In genomic region chr4:38490753-38491446, GRCh38 we compare ENCODE assay signal across 14 cellular contexts.
DNase-seq lines count a peak whose midpoint lies in the region; ATAC-seq and TF ChIP-seq lines count a peak whose summit lies in the region.
"Had no signal": no experiment of that assay in that cellular context is flagged by ENCODE, and none has a peak within 500 bp of the region (broad histone marks: within the 10 kb centered on the region; RNA-seq: fewer than 3 reads in every experiment).

No MANE protein-coding gene starts in this region.

- H3K27ac Mint-ChIP-seq in CD8-positive, alpha-beta memory T cell: peak overlapping the region in 4 of 8 donors; percentile 13 to 91 (median 89)
- H3K27ac Mint-ChIP-seq in endodermal cell: no peak overlapping the region
- H3K27ac Mint-ChIP-seq in neural crest cell (ENCODE audit: unreplicated experiment): peak overlapping the region; percentile 96

- no peak overlapping the region for H3K27ac ChIP-seq in CD8-positive, alpha-beta memory T cell (ENCODE audit: low read depth, low read length)
- H3K27ac ChIP-seq in HUES48 (ENCODE audit: low read depth, low read length): peak overlapping the region; percentile 82
- peak overlapping the region; percentile 95 for H3K27ac ChIP-seq in endodermal cell (ENCODE audit: low read depth, low read length)
- no peak overlapping the region for H3K27ac ChIP-seq in WERI-Rb-1
- H3K27ac ChIP-seq: tibial artery had no signal

- CTCF ChIA-PET in CD8-positive, alpha-beta memory T cell (lab: Charles Lee): no interaction called here

- peaks cover 40% of the 10 kb centered on the region for H3K4me1 ChIP-seq in CD8-positive, alpha-beta memory T cell (ENCODE audit: insufficient read depth, low read length)
- H3K4me1 ChIP-seq in HUES48 (ENCODE audit: control insufficient read depth, insufficient read depth, low read length) (peaks cover 32% of the 10 kb centered on the region), endodermal cell (ENCODE audit: control insufficient read depth, insufficient read depth, low read length) (peaks cover 9% of the 10 kb centered on the region)

- H3K4me3 Mint-ChIP-seq in CD8-positive, alpha-beta memory T cell: peak overlapping the region in 4 of 7 donors; percentile 0 to 69 (median 52)
- no peak overlapping the region for H3K4me3 Mint-ChIP-seq in endodermal cell
- H3K4me3 Mint-ChIP-seq in neural crest cell: peak overlapping the region; percentile 70

- no peaks in the 10 kb centered on the region for H3K9me3 ChIP-seq in CD8-positive, alpha-beta memory T cell (ENCODE audit: low read length)
- H3K9me3 ChIP-seq in HUES48 (ENCODE audit: control insufficient read depth, insufficient read depth, low read length) (no peaks in the 10 kb centered on the region), endodermal cell (ENCODE audit: control insufficient read depth, low read length) (no peaks in the 10 kb centered on the region), WERI-Rb-1 (ENCODE audit: severe bottlenecking) (no peaks in the 10 kb centered on the region)
- H3K9me3 ChIP-seq: tibial artery had no signal

- no peak for DNase-seq in CD8-positive, alpha-beta memory T cell
- DNase-seq in endodermal cell: no peak
- no peak for DNase-seq in neural crest cell (ENCODE audit: low read depth, low spot score)
- no peak for DNase-seq in central memory CD4-positive, alpha-beta T cell
- no peak for DNase-seq in WERI-Rb-1
- DNase-seq: DMS53, NCI-H146, NCI-H226, SIG-M5, T-helper 9 cell, tibial artery had no signal

- no peak for ATAC-seq in GM21528 (IDR thresholded peaks at IDR 0.05; ENCODE audit: low FRiP score, unreplicated experiment)
- ATAC-seq: HCT116 had no signal

- 87 to 97% methylated on average over 3 to 4 of the region's 4 CpGs for WGBS in endodermal cell (ENCODE audit: insufficient coverage in 1 of 2, insufficient read length in 1 of 2), 2 experiments

- no peaks in the 10 kb centered on the region for H3K36me3 Mint-ChIP-seq in CD8-positive, alpha-beta memory T cell
- H3K36me3 Mint-ChIP-seq in endodermal cell (ENCODE audit: low read depth) (no peaks in the 10 kb centered on the region), neural crest cell (ENCODE audit: low read depth) (no peaks in the 10 kb centered on the region)

- H3K9me3 Mint-ChIP-seq in CD8-positive, alpha-beta memory T cell: no peaks in the 10 kb centered on the region
- H3K9me3 Mint-ChIP-seq in endodermal cell: no peaks in the 10 kb centered on the region
- no peaks in the 10 kb centered on the region for H3K9me3 Mint-ChIP-seq in neural crest cell

- peaks cover 35 to 49% (median 40%) of the 10 kb centered on the region in 3 donors for H3K4me1 Mint-ChIP-seq in CD8-positive, alpha-beta memory T cell
- H3K4me1 Mint-ChIP-seq in endodermal cell (peaks cover 19% of the 10 kb centered on the region), neural crest cell (peaks cover 33% of the 10 kb centered on the region)

- H3K9ac ChIP-seq in HUES48 (ENCODE audit: low read depth, low read length) (no peak overlapping the region), endodermal cell (ENCODE audit: extremely low read depth, low read length, poor library complexity, severe bottlenecking) (no peak overlapping the region)

- H3K27me3 ChIP-seq in CD8-positive, alpha-beta memory T cell (ENCODE audit: insufficient read depth, low read length, poor library complexity, severe bottlenecking): no peaks in the 10 kb centered on the region
- H3K27me3 ChIP-seq in HUES48 (ENCODE audit: control insufficient read depth, insufficient read depth, low read length): no peaks in the 10 kb centered on the region
- no peaks in the 10 kb centered on the region for H3K27me3 ChIP-seq in endodermal cell (ENCODE audit: control insufficient read depth, insufficient read depth, low read length, poor library complexity, severe bottlenecking)
- H3K27me3 ChIP-seq in WERI-Rb-1 (ENCODE audit: insufficient read depth, low read depth, severe bottlenecking): no peaks in the 10 kb centered on the region
- H3K27me3 ChIP-seq: tibial artery had no signal

- H3K4me3 ChIP-seq in CD8-positive, alpha-beta memory T cell (ENCODE audit: low read length): no peak overlapping the region
- H3K4me3 ChIP-seq in HUES48 (ENCODE audit: low read depth, low read length): no peak overlapping the region
- no peak overlapping the region for H3K4me3 ChIP-seq in endodermal cell (ENCODE audit: low read length)
- no peak overlapping the region for H3K4me3 ChIP-seq in WERI-Rb-1 (ENCODE audit: low read depth, low read length)
- H3K4me3 ChIP-seq: tibial artery had no signal

- TF ChIP-seq CTCF in endodermal cell (conservative IDR thresholded peaks at IDR 0.05): no peak
- no peak for TF ChIP-seq CTCF in neural crest cell (conservative IDR thresholded peaks at IDR 0.05)
- TF ChIP-seq CTCF in WERI-Rb-1 (IDR thresholded peaks at IDR 0.05; ENCODE audit: low read depth, low read length): no peak

- no peaks in the 10 kb centered on the region for H3K27me3 Mint-ChIP-seq in CD8-positive, alpha-beta memory T cell
- H3K27me3 Mint-ChIP-seq in endodermal cell (ENCODE audit: insufficient read depth) (no peaks in the 10 kb centered on the region), neural crest cell (ENCODE audit: low read depth) (no peaks in the 10 kb centered on the region)

- no peaks in the 10 kb centered on the region for H3K36me3 ChIP-seq in CD8-positive, alpha-beta memory T cell (ENCODE audit: insufficient read depth, low read length)
- H3K36me3 ChIP-seq in HUES48 (ENCODE audit: control insufficient read depth, insufficient read depth, low read length) (no peaks in the 10 kb centered on the region), endodermal cell (ENCODE audit: control insufficient read depth, insufficient read depth, low read length) (no peaks in the 10 kb centered on the region), WERI-Rb-1 (no peaks in the 10 kb centered on the region)
- H3K36me3 ChIP-seq: tibial artery had no signal

- POLR2A ChIA-PET in CD8-positive, alpha-beta memory T cell (lab: Charles Lee): no interaction called here

Comparison
In these comparisons a context has a peak if more than half of its experiments do, and no peak if none do; other contexts are left out.
1. H3K27ac ChIP-seq: peak in HUES48 (single experiment) and endodermal cell (single experiment); none in CD8-positive, alpha-beta memory T cell (single experiment) and WERI-Rb-1 (single experiment).